24 cellular contexts compared by ENCODE assay signal in genomic region chr13:97971519-97971918, GRCh38. TPM values are rescaled to one million over a fixed set of nuclear protein-coding genes. Genes with fewer than 3 reads are reported as not detected.
DNase-seq lines count a peak whose midpoint lies in the region; ATAC-seq, FAIRE-seq and TF ChIP-seq lines count a peak whose summit lies in the region.
"Had no signal": no experiment of that assay in that cellular context is flagged by ENCODE, and none has a peak within 500 bp of the region (broad histone marks: within the 10 kb centered on the region; RNA-seq: fewer than 3 reads in every experiment).

No MANE protein-coding gene starts in this region.

- no peak for TF ChIP-seq POLR2A in HepG2 (IDR thresholded peaks at IDR 0.05; ENCODE audit: insufficient read depth in 1 of 2, low read depth in 2 of 2, low read length in 2 of 2)
- no peak for TF ChIP-seq POLR2A in right lobe of liver (IDR thresholded peaks at IDR 0.05)
- TF ChIP-seq POLR2A in sigmoid colon (IDR thresholded peaks at IDR 0.05), result no peak

- TF ChIP-seq EP300 in HepG2 (IDR thresholded peaks at IDR 0.05; ENCODE audit: low read depth in 2 of 2, low read length in 2 of 2) (no peak), HepG2 (CRISPR knock-in tag; IDR thresholded peaks at IDR 0.05; ENCODE audit: borderline replicate concordance) (no peak), sigmoid colon (IDR thresholded peaks at IDR 0.05) (no peak)

- DNase-seq in HepG2 (ENCODE audit: low spot score) (no peak), right lobe of liver (no peak), sigmoid colon (no peak)
- DNase-seq: 8988T; AML-193; CD4-positive, alpha-beta T cell; CD8-positive, alpha-beta memory T cell; COR-L47; DMS 273 treated with DMSO at 0.1 percent for 48 hours; DMS153; DMS53; DMS79; DND-41; EL; GDM1 had no signal

- ATAC-seq in HepG2 (no peak), right lobe of liver (no peak), GM21825 (IDR thresholded peaks at IDR 0.05; ENCODE audit: unreplicated experiment) (no peak)
- ATAC-seq: GM12878 had no signal

- TF ChIP-seq CTCF in HepG2 (CRISPR knock-in tag; IDR thresholded peaks at IDR 0.05), result no peak
- TF ChIP-seq CTCF in right lobe of liver (IDR thresholded peaks at IDR 0.05), result no peak
- no peak for TF ChIP-seq CTCF in HEK293 (tag by site-specific recombination; IDR thresholded peaks at IDR 0.05)
- no peak for TF ChIP-seq CTCF in VCaP (conservative IDR thresholded peaks at IDR 0.05)
- TF ChIP-seq CTCF in sigmoid colon (IDR thresholded peaks at IDR 0.05), result no peak

- H3K4me1 ChIP-seq in HepG2 (ENCODE audit: insufficient read depth, low read length) (peaks cover 12% of the 10 kb centered on the region), right lobe of liver (peaks cover 0 to 27% (median 0%) of the 10 kb centered on the region in 4 donors), HEK293 (ENCODE audit: control insufficient read depth, insufficient read depth, low read length) (no peaks in the 10 kb centered on the region), sigmoid colon (peaks cover 0 to 9% (median 4%) of the 10 kb centered on the region in 4 donors)

- intact Hi-C loops in HepG2 (cut with micrococcal nuclease; ENCODE audit: unreplicated experiment) (no loop called here), right lobe of liver (cut with DNase I) (no loop called here), sigmoid colon (cut with DNase I) (no loop called here)

- no peak overlapping the region for H2AFZ ChIP-seq in HepG2 (ENCODE audit: low read length)

- no peak overlapping the region for H3K4me2 ChIP-seq in HepG2 (ENCODE audit: low read depth, low read length)
- H3K4me2 ChIP-seq: BLaER1 treated with 17β-estradiol and CSF1 and Interleukin-3, amounts not matched to agents 10 nM and 100 nM had no signal

- POLR2A ChIA-PET in HepG2 (lab: Yijun Ruan, JAX) (no interaction called here), HEK293 (lab: Yijun Ruan, JAX) (no interaction called here)

- H3K9me3 ChIP-seq in HepG2 (ENCODE audit: low read length) (no peaks in the 10 kb centered on the region), right lobe of liver (no peaks in the 10 kb centered on the region), HEK293 (ENCODE audit: control insufficient read depth, insufficient read depth, low read depth, low read length) (no peaks in the 10 kb centered on the region), sigmoid colon (no peaks in the 10 kb centered on the region)
- H3K9me3 ChIP-seq: BLaER1 treated with 17β-estradiol and CSF1 and Interleukin-3, amounts not matched to agents 10 nM and 100 nM had no signal

- no peak overlapping the region for H3K9ac ChIP-seq in HepG2 (ENCODE audit: insufficient read depth, low read depth, low read length)
- H3K9ac ChIP-seq: BLaER1 treated with 17β-estradiol and CSF1 and Interleukin-3, amounts not matched to agents 10 nM and 100 nM had no signal

- H3K27me3 ChIP-seq in HepG2 (ENCODE audit: control insufficient read depth in 1 of 2, insufficient read depth in 2 of 2, low read length in 2 of 2), result no peaks in the 10 kb centered on the region
- no peaks in the 10 kb centered on the region for H3K27me3 ChIP-seq in right lobe of liver
- no peaks in the 10 kb centered on the region for H3K27me3 ChIP-seq in sigmoid colon
- H3K27me3 ChIP-seq: BLaER1 treated with 17β-estradiol and CSF1 and Interleukin-3, amounts not matched to agents 10 nM and 100 nM had no signal

- 83% methylated on average over 5 of the region's 5 CpGs for WGBS in HepG2 (ENCODE audit: low lambda C conversion rate)
- 90% methylated on average over 2 of the region's 5 CpGs for WGBS in right lobe of liver (ENCODE audit: insufficient coverage, low coverage, low lambda C conversion rate, missing lambda C conversion rate)
- WGBS in sigmoid colon, 2 donors, result 93 to 94% methylated on average over 5 of the region's 5 CpGs

- FAIRE-seq in HepG2 (lab: Jason Lieb, UNC), result no peak
- FAIRE-seq: A204.1, GM12878, GM12892, GM18507 had no signal

- H3K4me3 ChIP-seq in HepG2 (replicated peaks in 1 of 3; ENCODE audit: insufficient read depth in 1 of 3, low read depth in 2 of 3, low read length in 3 of 3) (no peak overlapping the region), right lobe of liver (no peak overlapping the region), HEK293 (ENCODE audit: low read depth, low read length) (no peak overlapping the region), sigmoid colon (no peak overlapping the region)
- H3K4me3 ChIP-seq: BLaER1 treated with 17β-estradiol and CSF1 and Interleukin-3, amounts not matched to agents 10 nM and 100 nM; GM12878 had no signal

- H4K20me1 ChIP-seq in HepG2 (ENCODE audit: insufficient read depth, low read length), result no peaks in the 10 kb centered on the region
- H4K20me1 ChIP-seq: BLaER1 treated with 17β-estradiol and CSF1 and Interleukin-3, amounts not matched to agents 10 nM and 100 nM had no signal

- CTCF ChIA-PET in HepG2 (lab: Yijun Ruan, JAX; ENCODE audit: low intra/inter-chr PET ratio, low total read pairs) (no interaction called here), HEK293 (lab: Yijun Ruan, JAX) (no interaction called here)

- no peaks in the 10 kb centered on the region for H3K79me2 ChIP-seq in HepG2 (ENCODE audit: insufficient read depth, low read length)

- TF ChIP-seq RAD21 in HepG2 (CRISPR knock-in tag; IDR thresholded peaks at IDR 0.05), result no peak

- H3K36me3 ChIP-seq in HepG2 (replicated peaks in 1 of 2; ENCODE audit: control insufficient read depth in 1 of 2, insufficient read depth in 2 of 2, low read length in 2 of 2), result no peaks in the 10 kb centered on the region
- H3K36me3 ChIP-seq in right lobe of liver, result no peaks in the 10 kb centered on the region
- H3K36me3 ChIP-seq in HEK293 (ENCODE audit: control insufficient read depth in 2 of 2, insufficient read depth in 1 of 2, low read length in 2 of 2), result no peaks in the 10 kb centered on the region
- H3K36me3 ChIP-seq in sigmoid colon, result no peaks in the 10 kb centered on the region
- H3K36me3 ChIP-seq: BLaER1 treated with 17β-estradiol and CSF1 and Interleukin-3, amounts not matched to agents 10 nM and 100 nM had no signal

- in situ Hi-C loops in HepG2 (cut with HindIII; ENCODE audit: extremely low pct_ligation_motif_present, low pct_unique_long_range_greater_than_20kb), result no loop called here

- no peak overlapping the region for H3K27ac ChIP-seq in HepG2 (ENCODE audit: extremely low read length, insufficient read depth, low read length)
- H3K27ac ChIP-seq in right lobe of liver, result no peak overlapping the region
- no peak overlapping the region for H3K27ac ChIP-seq in HEK293 (ENCODE audit: extremely low read depth, low read depth, low read length)
- peak overlapping the region; percentile 35; the same call in 1 of the 2 replicates for H3K27ac ChIP-seq in VCaP
- no peak overlapping the region for H3K27ac ChIP-seq in sigmoid colon
- H3K27ac ChIP-seq: BLaER1 treated with 17β-estradiol and CSF1 and Interleukin-3, amounts not matched to agents 10 nM and 100 nM; C4-2B had no signal

- no TSS peak for BruUV-seq in HepG2 (replicated peaks; lab: Mats Ljungman, UMichigan)

TF ChIP-seq in HepG2, 621 proteins besides CTCF, POLR2A, EP300 and RAD21:
- TF ChIP-seq BCL6 (CRISPR knock-in tag; IDR thresholded peaks at IDR 0.05) (no peak), RXRB (CRISPR knock-in tag; IDR thresholded peaks at IDR 0.05; ENCODE audit: borderline replicate concordance) (no peak), ZNF121 (CRISPR knock-in tag; IDR thresholded peaks at IDR 0.05) (0 out of 2 replicates have a peak, but pooled peaks have one; percentile 23)

TF ChIP-seq in HEK293, 187 proteins besides CTCF, POLR2A, EP300 and RAD21:
- TF ChIP-seq ZNF792 (tag by site-specific recombination; IDR thresholded peaks at IDR 0.05) (no peak), ZNF121 (tag by site-specific recombination; IDR thresholded peaks at IDR 0.05) (peak; percentile 80; the same call in 1 of the 2 replicates)

RNA-seq across cellular contexts. Expression of gene IPO5, which starts 18.0 kb away (rescaled TPM):
- 242 and 411 TPM in 2 replicates for total RNA-seq in HepG2 (2016; rRNA removed; fragmentation: Illumina TruSeq; extraction: Trizol)
- total RNA-seq in HepG2 (2016; cell fraction: cytosol; rRNA removed; fragmentation: Illumina TruSeq; extraction: Trizol; ENCODE audit: low read depth), result 30.4 and 32.9 TPM in 2 replicates
- total RNA-seq in HepG2 (2016; cell fraction: insoluble cytoplasmic fraction; rRNA removed; fragmentation: Illumina TruSeq; extraction: Trizol), result 233 and 406 TPM in 2 replicates
- total RNA-seq in HepG2 (2016; cell fraction: membrane; rRNA removed; fragmentation: Illumina TruSeq; extraction: Trizol), result 125 and 157 TPM in 2 replicates
- total RNA-seq in HepG2 (2016; cell fraction: nucleus; rRNA removed; fragmentation: Illumina TruSeq; extraction: Trizol), result 159 and 178 TPM in 2 replicates
- 117 and 155 TPM in 2 replicates for polyA plus RNA-seq in HepG2 (2011; rRNA removed)
- 89.3 and 105 TPM in 2 replicates for polyA plus RNA-seq in HepG2 (2011; cell fraction: cytosol; rRNA removed)
- 70.8 and 78.2 TPM in 2 replicates for polyA plus RNA-seq in HepG2 (2011; cell fraction: nucleus; rRNA removed)
- 144 and 179 TPM in 2 replicates for polyA plus RNA-seq in HepG2 (2012)
- polyA plus RNA-seq in HepG2 (2016; cell fraction: cytosol; fragmentation: Illumina TruSeq; extraction: Trizol; ENCODE audit: low read depth), result 16.3 and 18.7 TPM in 2 replicates
- 212 and 229 TPM in 2 replicates for polyA plus RNA-seq in HepG2 (2016; cell fraction: insoluble cytoplasmic fraction; fragmentation: Illumina TruSeq; extraction: Trizol; ENCODE audit: low read depth)
- polyA plus RNA-seq in HepG2 (2016; cell fraction: membrane; fragmentation: Illumina TruSeq; extraction: Trizol; ENCODE audit: low read depth), result 53.5 and 68.8 TPM in 2 replicates
- polyA plus RNA-seq in HepG2 (2016; cell fraction: nucleus; fragmentation: Illumina TruSeq; extraction: Trizol; ENCODE audit: insufficient read depth, low read depth), result 147 TPM in 2 replicates
- polyA minus RNA-seq in HepG2 (2011; rRNA and poly(A)+ RNA removed; ENCODE audit: low replicate concordance), result 162 and 233 TPM in 2 replicates
- 193 and 207 TPM in 2 replicates for polyA minus RNA-seq in HepG2 (2011; cell fraction: cytosol; rRNA and poly(A)+ RNA removed)
- polyA minus RNA-seq in HepG2 (2011; cell fraction: nucleus; rRNA and poly(A)+ RNA removed), result 174 and 191 TPM in 2 replicates
- 10 to 100 TPM; 36.0 to 52.3 (median 45.2) TPM for total RNA-seq in right lobe of liver
- total RNA-seq in sigmoid colon, result 100 to 1,000 TPM; 106 to 147 (median 139) TPM
- 10 to 100 TPM; 13.4 to 37.9 (median 19.2) TPM for polyA plus RNA-seq in sigmoid colon

Comparison
In these comparisons a context has a peak if more than half of its experiments do, and no peak if none do; other contexts are left out.
1. Of the 63 proteins assayed by ChIP-seq in both HepG2 and HEK293: peak only in HepG2: none; only in HEK293: none; in both: ZNF121; in neither: 62.